Comparison of ENCODE assay signal across 8 cellular contexts in genomic region chr6:142927274-142927586, GRCh38. TPM values are rescaled to one million over a fixed set of nuclear protein-coding genes. Genes with fewer than 3 reads are reported as not detected.
A peak's percentile ranks its signal among the peaks of the same experiment; 100 is the strongest.
DNase-seq lines count a peak whose midpoint lies in the region; ATAC-seq and TF ChIP-seq lines count a peak whose summit lies in the region.

No MANE protein-coding gene starts in this region.

- H3K36me3 ChIP-seq in OCI-LY7 (ENCODE audit: insufficient read depth, low read length) (peaks cover 17% of the 10 kb centered on the region; the same call in 1 of the 2 replicates), endocrine pancreas (ENCODE audit: control insufficient read depth, insufficient read depth, low read length) (no peaks in the 10 kb centered on the region), neural cell (ENCODE audit: insufficient read depth, low read length) (no peaks in the 10 kb centered on the region)

- peaks cover 73% of the 10 kb centered on the region for H3K79me2 ChIP-seq in OCI-LY7 (ENCODE audit: insufficient read depth, low read depth, low read length)
- H3K79me2 ChIP-seq in neural cell (replicated peaks; ENCODE audit: insufficient read depth, low read length), result peaks cover 13% of the 10 kb centered on the region

- H3K36me3 Mint-ChIP-seq in CD4-positive, alpha-beta T cell (ENCODE audit: low read depth), result peaks cover 43% of the 10 kb centered on the region

- no peak for TF ChIP-seq EP300 in neural cell (conservative IDR thresholded peaks at IDR 0.05; ENCODE audit: poor library complexity, severe bottlenecking)

- H3K9me3 Mint-ChIP-seq in CD4-positive, alpha-beta T cell, result no peaks in the 10 kb centered on the region

- no peaks in the 10 kb centered on the region for H3K27me3 ChIP-seq in CD4-positive, alpha-beta T cell (ENCODE audit: control insufficient read depth, insufficient read depth, low read length)
- H3K27me3 ChIP-seq in endocrine pancreas (ENCODE audit: control insufficient read depth, insufficient read depth, low read length) (no peaks in the 10 kb centered on the region), neural cell (ENCODE audit: insufficient read depth, low read depth, low read length) (peaks cover 29% of the 10 kb centered on the region)

- H3K4me3 ChIP-seq in OCI-LY7 (ENCODE audit: low read depth, low read length, poor library complexity, severe bottlenecking) (peak overlapping the region; percentile 84), endocrine pancreas (ENCODE audit: control insufficient read depth, insufficient read depth, low read length) (peak overlapping the region; percentile 89), neural cell (ENCODE audit: low read length) (peak overlapping the region; percentile 70)

- CTCF ChIA-PET in CD4-positive, alpha-beta T cell (lab: Charles Lee), result interaction anchor here (0.7 to 1.2 kb wide), 5 partner anchors 10 to 19 kb away, joined by 3 to 5 read pairs (median 3); no protein-coding TSS in a partner anchor
- CTCF ChIA-PET in OCI-LY7 (lab: Charles Lee; ENCODE audit: unreplicated experiment), result no interaction called here

- H3K9ac ChIP-seq in endocrine pancreas (ENCODE audit: control insufficient read depth, insufficient read depth, low read length), result peak overlapping the region; percentile 60
- H3K9ac ChIP-seq in neural cell (ENCODE audit: low read length), result peak overlapping the region; percentile 63

- no peaks in the 10 kb centered on the region for H3K27me3 Mint-ChIP-seq in CD4-positive, alpha-beta T cell

- peaks cover 66% of the 10 kb centered on the region for H3K4me1 Mint-ChIP-seq in CD4-positive, alpha-beta T cell (ENCODE audit: low read depth)

- intact Hi-C loops in CD4-positive, alpha-beta T cell (cut with DNase I, micrococcal nuclease), result loop anchor here in 1 of 2 experiments (1.0 to 5.0 kb wide), 4 partner anchors 14 to 85 kb away; no protein-coding TSS in a partner anchor
- intact Hi-C loops in OCI-LY7 (cut with micrococcal nuclease; ENCODE audit: unreplicated experiment), result loop anchor here (2.0 kb wide), 1 partner anchor 70 kb away; no protein-coding TSS in a partner anchor

- TF ChIP-seq CTCF in CD4-positive, alpha-beta T cell (IDR thresholded peaks at IDR 0.05), result no peak
- no peak for TF ChIP-seq CTCF in OCI-LY7 (conservative IDR thresholded peaks at IDR 0.05; ENCODE audit: low read length)
- TF ChIP-seq CTCF in neural cell (IDR thresholded peaks at IDR 0.05; ENCODE audit: poor library complexity, severe bottlenecking), result no peak

- peaks cover 26% of the 10 kb centered on the region for H4K20me1 ChIP-seq in OCI-LY7 (ENCODE audit: insufficient read depth, low read length)
- no peaks in the 10 kb centered on the region for H4K20me1 ChIP-seq in neural cell (ENCODE audit: insufficient read depth)

- TF ChIP-seq RAD21 in neural cell (conservative IDR thresholded peaks at IDR 0.05), result no peak

- H2AFZ ChIP-seq in OCI-LY7 (ENCODE audit: low read length) (peak overlapping the region; percentile 38; the same call in 1 of the 2 replicates), neural cell (ENCODE audit: low read depth, low read length) (no peak overlapping the region)

- no peak for ATAC-seq in CD4-positive, alpha-beta T cell (ENCODE audit: poor library complexity)
- ATAC-seq in GM21825 (IDR thresholded peaks at IDR 0.05; ENCODE audit: unreplicated experiment), result no peak

- peak overlapping the region; percentile 95 for H3K27ac Mint-ChIP-seq in CD4-positive, alpha-beta T cell

- peaks cover 59% of the 10 kb centered on the region for H3K4me1 ChIP-seq in OCI-LY7 (ENCODE audit: insufficient read depth, low read length, poor library complexity, severe bottlenecking)
- peaks cover 30% of the 10 kb centered on the region for H3K4me1 ChIP-seq in endocrine pancreas (ENCODE audit: control insufficient read depth, insufficient read depth, low read length)

- no TSS peak for BruUV-seq in OCI-LY7 (replicated peaks; lab: Mats Ljungman, UMichigan)

- H3K27ac ChIP-seq in CD4-positive, alpha-beta T cell (ENCODE audit: low read depth, low read length), result peak overlapping the region; percentile 99
- H3K27ac ChIP-seq in OCI-LY7 (ENCODE audit: low read depth, low read length, poor library complexity, severe bottlenecking) (peak overlapping the region; percentile 58), neural cell (ENCODE audit: low read length) (no peak overlapping the region)

- POLR2A ChIA-PET in CD4-positive, alpha-beta T cell (lab: Charles Lee), result interaction anchor here (0.7 to 8.6 kb wide), 35 partner anchors 8 to 523 kb away, joined by 3 to 382 read pairs (median 5); partner anchors contain the start of genes ADAT2, HIVEP2 and PEX3
- POLR2A ChIA-PET in OCI-LY7 (lab: Charles Lee), result interaction anchor here (1.1 to 2.6 kb wide), 4 partner anchors 10 to 84 kb away, joined by 3 to 15 read pairs (median 4); no protein-coding TSS in a partner anchor

- DNase-seq in CD4-positive, alpha-beta T cell, result no peak
- DNase-seq in OCI-LY7 (ENCODE audit: low spot score), result no peak
- DNase-seq in 8988T, result no peak
- no peak for DNase-seq in hepatic stellate cell (ENCODE audit: low spot score)
- no peak for DNase-seq in NCI-H526 treated with DMSO at 0.1 percent for 48 hours (lab: John Stamatoyannopoulos, UW)

- H3K9me3 ChIP-seq in CD4-positive, alpha-beta T cell (ENCODE audit: control insufficient read depth, low read length), result no peaks in the 10 kb centered on the region
- H3K9me3 ChIP-seq in OCI-LY7 (ENCODE audit: low read length) (no peaks in the 10 kb centered on the region), endocrine pancreas (ENCODE audit: control insufficient read depth, low read length) (no peaks in the 10 kb centered on the region), neural cell (ENCODE audit: low read length) (no peaks in the 10 kb centered on the region)

- no peaks in the 10 kb centered on the region for H3K9me2 ChIP-seq in OCI-LY7 (ENCODE audit: insufficient read depth, low read length)
- no peaks in the 10 kb centered on the region for H3K9me2 ChIP-seq in neural cell (ENCODE audit: insufficient read depth, low read length)

- H3K4me2 ChIP-seq in OCI-LY7 (ENCODE audit: low read length) (peak overlapping the region; percentile 100), neural cell (ENCODE audit: low read length) (peak overlapping the region; percentile 46)

- peak overlapping the region; percentile 95 for H3K4me3 Mint-ChIP-seq in CD4-positive, alpha-beta T cell

- no peaks in the 10 kb centered on the region for H3F3A ChIP-seq in neural cell (ENCODE audit: insufficient read depth, low read length, poor library complexity, severe bottlenecking)

TF ChIP-seq in neural cell, 6 proteins besides CTCF, POLR2A, EP300 and RAD21:
- TF ChIP-seq EZH2 (IDR thresholded peaks at IDR 0.05; ENCODE audit: borderline replicate concordance, insufficient read depth, low read length, poor library complexity, severe bottlenecking) (no peak), SMC3 (conservative IDR thresholded peaks at IDR 0.05; ENCODE audit: poor library complexity) (no peak), REST (IDR thresholded peaks at IDR 0.05; ENCODE audit: borderline replicate concordance) (no peak), TAF1 (IDR thresholded peaks at IDR 0.05; ENCODE audit: low read depth) (no peak), MXI1 (conservative IDR thresholded peaks at IDR 0.05; ENCODE audit: poor library complexity, severe bottlenecking) (peak; percentile 0), POLR2AphosphoS5 (IDR thresholded peaks at IDR 0.05) (no peak)

RNA-seq across cellular contexts. Expression of gene HIVEP2, which starts 17.7 kb away (rescaled TPM):
- total RNA-seq in CD4-positive, alpha-beta T cell, result 10 to 100 TPM; 48.4 to 48.6 TPM
- total RNA-seq in OCI-LY7 (2014; rRNA removed; shearing (Covaris generic)), result 16.9 and 24.6 TPM in 2 replicates
- total RNA-seq in OCI-LY7 (2022), result 18.8 and 21.9 TPM in 2 replicates
- 6.0 and 6.9 TPM in 2 replicates for polyA plus RNA-seq in neural cell
- polyA minus RNA-seq in neural cell, result 43.3 and 51.5 TPM in 2 replicates
